In the genomic region with DNA sequence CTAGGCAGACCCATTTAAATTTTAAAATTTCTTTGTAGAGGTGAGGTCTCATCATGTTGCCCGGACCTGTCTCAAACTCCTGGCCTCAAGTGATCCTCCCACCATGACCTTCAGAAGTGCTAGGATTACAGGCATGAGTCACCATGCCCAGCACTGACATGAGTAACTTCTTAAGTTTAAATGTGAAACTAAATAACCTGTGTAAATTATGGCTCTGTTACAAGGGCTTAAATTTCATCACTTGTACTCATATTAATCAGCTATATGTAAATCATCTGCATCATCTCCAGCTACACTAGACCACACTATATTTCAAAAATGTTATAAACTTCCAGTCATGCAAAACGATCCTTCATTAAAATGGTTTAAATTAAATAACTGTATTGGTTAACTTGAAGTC, we compare ENCODE assay signal across 8 cellular contexts. TPM values are rescaled to one million over a fixed set of nuclear protein-coding genes. Genes with fewer than 3 reads are reported as not detected.
DNase-seq lines count a peak whose midpoint lies in the region; ATAC-seq and TF ChIP-seq lines count a peak whose summit lies in the region.

No MANE protein-coding gene starts in this region.

- POLR2A ChIA-PET in MCF 10A (lab: Yijun Ruan, JAX), result interaction anchor here (1.0 to 2.5 kb wide), 3 partner anchors 9 to 18 kb away, joined by 3 to 12 read pairs (median 3); no protein-coding TSS in a partner anchor

- intact Hi-C loops in MCF 10A (cut with micrococcal nuclease), result no loop called here
- intact Hi-C loops in breast epithelium (cut with DNase I; ENCODE audit: low total_unique reads), result no loop called here
- intact Hi-C loops in ascending aorta (cut with DNase I), result no loop called here
- intact Hi-C loops in esophagus muscularis mucosa (cut with DNase I), result no loop called here

- H3K36me3 Mint-ChIP-seq in MCF 10A (ENCODE audit: insufficient read depth, unreplicated experiment), result peaks cover 55% of the 10 kb centered on the region

- H3K36me3 ChIP-seq in breast epithelium (no peaks in the 10 kb centered on the region), MG63 (peaks cover 11% of the 10 kb centered on the region), ascending aorta (peaks cover 3 to 14% of the 10 kb centered on the region in 2 donors), esophagus muscularis mucosa (peaks cover 9 to 43% (median 15%) of the 10 kb centered on the region in 4 donors)

- ATAC-seq in GM18498 (IDR thresholded peaks at IDR 0.05; ENCODE audit: unreplicated experiment), result no peak

- TF ChIP-seq POLR2A in breast epithelium (IDR thresholded peaks at IDR 0.05) (no peak), esophagus muscularis mucosa (IDR thresholded peaks at IDR 0.05; ENCODE audit: low read depth) (no peak)

- peak overlapping the region; percentile 54 for H3K27ac Mint-ChIP-seq in MCF 10A (ENCODE audit: low read depth, unreplicated experiment)

- H3K4me1 ChIP-seq in breast epithelium, result no peaks in the 10 kb centered on the region
- no peaks in the 10 kb centered on the region for H3K4me1 ChIP-seq in ascending aorta
- H3K4me1 ChIP-seq in esophagus muscularis mucosa, result no peaks in the 10 kb centered on the region

- BruUV-seq in MCF 10A (replicated peaks; lab: Mats Ljungman, UMichigan), result no TSS peak

- CTCF ChIA-PET in MCF 10A (lab: Yijun Ruan, JAX), result interaction anchor here (0.7 to 2.1 kb wide), 2 partner anchors 9 to 229 kb away, joined by 5 read pairs; no protein-coding TSS in a partner anchor

- H3K9me3 Mint-ChIP-seq in MCF 10A (ENCODE audit: unreplicated experiment), result no peaks in the 10 kb centered on the region

- no peaks in the 10 kb centered on the region for H3K9me3 ChIP-seq in breast epithelium
- H3K9me3 ChIP-seq in MG63, result no peaks in the 10 kb centered on the region
- H3K9me3 ChIP-seq in ascending aorta, result no peaks in the 10 kb centered on the region
- no peaks in the 10 kb centered on the region for H3K9me3 ChIP-seq in esophagus muscularis mucosa

- in situ Hi-C loops in astrocyte of the spinal cord (cut with HindIII; ENCODE audit: low sequenced_read_pairs), result no loop called here

- TF ChIP-seq CTCF in MCF 10A (IDR thresholded peaks at IDR 0.05; ENCODE audit: unreplicated experiment), result no peak
- TF ChIP-seq CTCF in breast epithelium (IDR thresholded peaks at IDR 0.05), result no peak
- no peak for TF ChIP-seq CTCF in astrocyte of the spinal cord (IDR thresholded peaks at IDR 0.05; ENCODE audit: low read depth, low read length)
- TF ChIP-seq CTCF in ascending aorta (IDR thresholded peaks at IDR 0.05), result no peak
- TF ChIP-seq CTCF in esophagus muscularis mucosa (IDR thresholded peaks at IDR 0.05), result no peak

- H3K27me3 Mint-ChIP-seq in MCF 10A (ENCODE audit: insufficient read depth, unreplicated experiment), result no peaks in the 10 kb centered on the region

- no peak overlapping the region for H3K4me3 ChIP-seq in breast epithelium
- H3K4me3 ChIP-seq in MG63, result no peak overlapping the region
- H3K4me3 ChIP-seq in astrocyte of the spinal cord (ENCODE audit: low read depth, low read length), result no peak overlapping the region
- H3K4me3 ChIP-seq in ascending aorta, result no peak overlapping the region
- H3K4me3 ChIP-seq in esophagus muscularis mucosa, result no peak overlapping the region

- WGBS in esophagus muscularis mucosa, result 72% methylated on average over 2 of the region's 2 CpGs

- peak; percentile 87 for DNase-seq in MCF 10A (ENCODE audit: unreplicated experiment)
- DNase-seq in breast epithelium (ENCODE audit: low spot score in 2 of 2), result no peak
- DNase-seq in MG63, result peak; percentile 63
- DNase-seq in astrocyte of the spinal cord (ENCODE audit: low read depth, low spot score), result peak; percentile 69
- peak; percentile 7 to 44 (median 13) for DNase-seq in stimulated activated CD4-positive, alpha-beta T cell treated with anti-CD3 and anti-CD28 coated beads, Interleukin-1b, Interleukin-23, amount 100 ng/mL, for 24 hours (ENCODE audit: low read depth in 4 of 4, low spot score in 1 of 4)
- DNase-seq in ascending aorta (ENCODE audit: low spot score in 2 of 2), result no peak
- no peak for DNase-seq in esophagus muscularis mucosa (ENCODE audit: extremely low spot score)

- H3K27ac ChIP-seq in breast epithelium (no peak overlapping the region), ascending aorta (no peak overlapping the region), esophagus muscularis mucosa (replicated peaks in 1 of 4) (no peak overlapping the region)

- H3K27me3 ChIP-seq in breast epithelium (no peaks in the 10 kb centered on the region), MG63 (no peaks in the 10 kb centered on the region), ascending aorta (no peaks in the 10 kb centered on the region), esophagus muscularis mucosa (no peaks in the 10 kb centered on the region)

- H3K4me1 Mint-ChIP-seq in MCF 10A (ENCODE audit: insufficient read depth, unreplicated experiment), result peaks cover 5% of the 10 kb centered on the region

- no peak overlapping the region for H3K4me3 Mint-ChIP-seq in MCF 10A (ENCODE audit: unreplicated experiment)

- TF ChIP-seq EP300 in esophagus muscularis mucosa (IDR thresholded peaks at IDR 0.05), result no peak

RNA-seq across cellular contexts. Expression of a gene that starts 56.1 kb away (rescaled TPM):
- total RNA-seq in MCF 10A (2022), result 75.2 and 80.7 TPM in 2 replicates
- 10 to 100 TPM; 40.6 to 49.6 (median 41.0) TPM for total RNA-seq in breast epithelium
- 26.9 and 43.8 TPM in 2 replicates for total RNA-seq in MG63 (2014; rRNA removed; shearing (Covaris generic); ENCODE audit: low replicate concordance)
- 22.1 TPM for total RNA-seq in ascending aorta
- total RNA-seq in esophagus muscularis mucosa, result 10 to 100 TPM; 29.1 to 41.3 (median 36.1) TPM

Comparison
In these comparisons a context has a peak if more than half of its experiments do, and no peak if none do; other contexts are left out.
1. DNase-seq: peak in MCF 10A (single experiment), MG63 (single experiment), astrocyte of the spinal cord (single experiment) and stimulated activated CD4-positive, alpha-beta T cell treated with anti-CD3 and anti-CD28 coated beads, Interleukin-1b, Interleukin-23, amount 100 ng/mL, for 24 hours (4 of 4); none in breast epithelium (0 of 2), ascending aorta (0 of 2) and esophagus muscularis mucosa (single experiment).